Comparison of ENCODE assay signal across 18 cellular contexts in the genomic region with DNA sequence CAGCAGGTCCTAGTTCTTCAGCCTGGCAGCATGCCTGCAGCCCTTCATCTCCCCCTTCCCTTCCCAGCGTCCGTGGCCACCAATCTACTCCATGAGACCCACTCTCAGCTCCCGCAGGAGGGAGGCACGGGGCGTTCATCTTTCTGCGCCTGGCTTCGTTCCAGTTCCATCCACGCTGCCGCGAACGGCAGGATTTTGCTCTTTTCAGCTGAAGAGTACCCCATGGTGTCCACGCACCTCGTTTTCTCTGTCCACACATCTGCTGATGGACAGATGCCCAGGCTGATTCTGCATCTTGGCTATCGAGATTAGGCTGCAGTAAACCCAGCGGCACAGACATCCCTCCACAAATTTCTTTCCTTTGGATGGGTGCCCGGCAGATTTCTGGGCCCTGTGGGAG. TPM values are rescaled to one million over a fixed set of nuclear protein-coding genes. Genes with fewer than 3 reads are reported as not detected.
DNase-seq lines count a peak whose midpoint lies in the region; ATAC-seq, FAIRE-seq and TF ChIP-seq lines count a peak whose summit lies in the region.
"Had no signal": no experiment of that assay in that cellular context is flagged by ENCODE, and none has a peak within 500 bp of the region (broad histone marks: within the 10 kb centered on the region; RNA-seq: fewer than 3 reads in every experiment).

No MANE protein-coding gene starts in this region.

- TF ChIP-seq RAD21 in HepG2 (CRISPR knock-in tag; IDR thresholded peaks at IDR 0.05): no peak

- CTCF ChIA-PET in HepG2 (lab: Yijun Ruan, JAX; ENCODE audit: low intra/inter-chr PET ratio, low total read pairs): no interaction called here

- WGBS in HepG2 (ENCODE audit: low lambda C conversion rate): 11% methylated on average over 16 of the region's 16 CpGs

- peaks cover 3% of the 10 kb centered on the region for H3K9me3 Mint-ChIP-seq in neural progenitor cell

- no peak overlapping the region for H3K4me3 Mint-ChIP-seq in neural progenitor cell
- H3K4me3 Mint-ChIP-seq: B cell; CD8-positive, alpha-beta memory T cell had no signal

- TF ChIP-seq EP300 in HepG2 (IDR thresholded peaks at IDR 0.05; ENCODE audit: low read depth in 2 of 2, low read length in 2 of 2): no peak
- TF ChIP-seq EP300 in HepG2 (CRISPR knock-in tag; IDR thresholded peaks at IDR 0.05; ENCODE audit: borderline replicate concordance): no peak

- peaks cover 29% of the 10 kb centered on the region for H3K4me1 Mint-ChIP-seq in neural progenitor cell
- H3K4me1 Mint-ChIP-seq: B cell; CD8-positive, alpha-beta memory T cell had no signal

- H3K27me3 ChIP-seq in right atrium auricular region: no peaks in the 10 kb centered on the region
- peaks cover 8% of the 10 kb centered on the region for H3K27me3 ChIP-seq in RWPE2 (ENCODE audit: insufficient read depth, poor library complexity, severe bottlenecking)
- no peaks in the 10 kb centered on the region for H3K27me3 ChIP-seq in neural progenitor cell
- no peaks in the 10 kb centered on the region for H3K27me3 ChIP-seq in vagina
- H3K27me3 ChIP-seq in HepG2 (ENCODE audit: control insufficient read depth in 1 of 2, insufficient read depth in 2 of 2, low read length in 2 of 2): peaks cover 9 to 41% of the 10 kb centered on the region in 2 experiments; a peak in 4 of 5 replicates

- POLR2A ChIA-PET in HepG2 (lab: Yijun Ruan, JAX): no interaction called here

- H3K9me3 ChIP-seq in right atrium auricular region (no peaks in the 10 kb centered on the region), RWPE2 (ENCODE audit: severe bottlenecking) (no peaks in the 10 kb centered on the region), neural progenitor cell (ENCODE audit: low read depth) (no peaks in the 10 kb centered on the region), vagina (no peaks in the 10 kb centered on the region), HepG2 (ENCODE audit: low read length) (no peaks in the 10 kb centered on the region)

- in situ Hi-C loops in HepG2 (cut with HindIII; ENCODE audit: extremely low pct_ligation_motif_present, low pct_unique_long_range_greater_than_20kb): no loop called here

- BruUV-seq in HepG2 (replicated peaks; lab: Mats Ljungman, UMichigan): no TSS peak

- peak overlapping the region; percentile 72 for H3K27ac Mint-ChIP-seq in neural progenitor cell
- H3K27ac Mint-ChIP-seq: B cell; CD8-positive, alpha-beta memory T cell had no signal

- H3K4me2 ChIP-seq in neural progenitor cell (no peak overlapping the region), HepG2 (ENCODE audit: low read depth, low read length) (no peak overlapping the region)
- H3K4me2 ChIP-seq: PC-9 had no signal

- no peak for TF ChIP-seq CTCF in right atrium auricular region (IDR thresholded peaks at IDR 0.05)
- TF ChIP-seq CTCF in RWPE2 (IDR thresholded peaks at IDR 0.05; ENCODE audit: poor library complexity, severe bottlenecking): no peak
- no peak for TF ChIP-seq CTCF in neural progenitor cell (IDR thresholded peaks at IDR 0.05)
- TF ChIP-seq CTCF in vagina (IDR thresholded peaks at IDR 0.05): no peak
- TF ChIP-seq CTCF in HepG2 (CRISPR knock-in tag; IDR thresholded peaks at IDR 0.05): no peak

- no peak for DNase-seq in left ventricle myocardium superior
- no peak for DNase-seq in right atrium auricular region (ENCODE audit: low spot score)
- peak; percentile 43 for DNase-seq in RWPE2 (ENCODE audit: low spot score)
- no peak for DNase-seq in neural progenitor cell (ENCODE audit: low spot score)
- DNase-seq in vagina (ENCODE audit: extremely low spot score in 2 of 2): peak; percentile 40 to 74
- no peak for DNase-seq in DMS153 treated with DMSO at 0.1 percent for 48 hours (lab: John Stamatoyannopoulos, UW; ENCODE audit: unreplicated experiment)
- no peak for DNase-seq in DMS53 treated with DMSO at 0.1 percent for 48 hours (lab: John Stamatoyannopoulos, UW; ENCODE audit: unreplicated experiment)
- DNase-seq in HepG2 (ENCODE audit: low spot score): no peak
- DNase-seq: CD8-positive, alpha-beta memory T cell; DMS153; KG1; NCI-H1105; NCI-H1930; NCI-H524; PC-9 had no signal

- no peak for FAIRE-seq in HepG2 (lab: Jason Lieb, UNC)

- H3K4me3 ChIP-seq in right atrium auricular region (no peak overlapping the region), RWPE2 (ENCODE audit: severe bottlenecking) (no peak overlapping the region), neural progenitor cell (no peak overlapping the region), vagina (no peak overlapping the region), HepG2 (replicated peaks in 1 of 3; ENCODE audit: insufficient read depth in 1 of 3, low read depth in 2 of 3, low read length in 3 of 3) (no peak overlapping the region)
- H3K4me3 ChIP-seq: PC-9, SK-N-MC had no signal

- no peaks in the 10 kb centered on the region for H3K36me3 ChIP-seq in right atrium auricular region
- no peaks in the 10 kb centered on the region for H3K36me3 ChIP-seq in RWPE2 (ENCODE audit: low read depth)
- no peaks in the 10 kb centered on the region for H3K36me3 ChIP-seq in neural progenitor cell
- H3K36me3 ChIP-seq in vagina: no peaks in the 10 kb centered on the region
- H3K36me3 ChIP-seq in HepG2 (replicated peaks in 1 of 2; ENCODE audit: control insufficient read depth in 1 of 2, insufficient read depth in 2 of 2, low read length in 2 of 2): no peaks in the 10 kb centered on the region

- H2AFZ ChIP-seq in neural progenitor cell (replicated peaks) (no peak overlapping the region), HepG2 (ENCODE audit: low read length) (no peak overlapping the region)
- H2AFZ ChIP-seq: PC-9 had no signal

- no peak overlapping the region for H3K9ac ChIP-seq in neural progenitor cell
- no peak overlapping the region for H3K9ac ChIP-seq in HepG2 (ENCODE audit: insufficient read depth, low read depth, low read length)

- H3F3A ChIP-seq in neural progenitor cell (ENCODE audit: low read depth): no peaks in the 10 kb centered on the region

- H3K27ac ChIP-seq in right atrium auricular region (no peak overlapping the region), RWPE2 (ENCODE audit: poor library complexity, severe bottlenecking) (no peak overlapping the region), neural progenitor cell (no peak overlapping the region), vagina (no peak overlapping the region), HepG2 (ENCODE audit: extremely low read length, insufficient read depth, low read length) (no peak overlapping the region)
- H3K27ac ChIP-seq: HL-60, PC-9, SK-N-MC had no signal

- no peak for TF ChIP-seq POLR2A in vagina (IDR thresholded peaks at IDR 0.05)
- no peak for TF ChIP-seq POLR2A in HepG2 (IDR thresholded peaks at IDR 0.05; ENCODE audit: insufficient read depth in 1 of 2, low read depth in 2 of 2, low read length in 2 of 2)

- H3K4me1 ChIP-seq in right atrium auricular region: no peaks in the 10 kb centered on the region
- no peaks in the 10 kb centered on the region for H3K4me1 ChIP-seq in RWPE2 (ENCODE audit: insufficient read depth, poor library complexity, severe bottlenecking)
- peaks cover 21% of the 10 kb centered on the region for H3K4me1 ChIP-seq in neural progenitor cell
- no peaks in the 10 kb centered on the region for H3K4me1 ChIP-seq in vagina
- peaks cover 20% of the 10 kb centered on the region for H3K4me1 ChIP-seq in HepG2 (ENCODE audit: insufficient read depth, low read length)

- H4K20me1 ChIP-seq in neural progenitor cell (ENCODE audit: low read depth) (no peaks in the 10 kb centered on the region), HepG2 (ENCODE audit: insufficient read depth, low read length) (no peaks in the 10 kb centered on the region)

- H3K36me3 Mint-ChIP-seq in neural progenitor cell: no peaks in the 10 kb centered on the region
- H3K36me3 Mint-ChIP-seq: CD8-positive, alpha-beta memory T cell had no signal

- intact Hi-C loops in left ventricle myocardium superior (cut with micrococcal nuclease) (no loop called here), vagina (cut with DNase I) (no loop called here), HepG2 (cut with micrococcal nuclease; ENCODE audit: unreplicated experiment) (no loop called here)

- H3K79me2 ChIP-seq in neural progenitor cell (ENCODE audit: low read depth) (no peaks in the 10 kb centered on the region), HepG2 (ENCODE audit: insufficient read depth, low read length) (no peaks in the 10 kb centered on the region)

- peak; percentile 17 for ATAC-seq in left ventricle myocardium superior
- ATAC-seq in RWPE2 (ENCODE audit: low read depth): no peak
- no peak for ATAC-seq in HepG2

- H3K27me3 Mint-ChIP-seq in neural progenitor cell (ENCODE audit: insufficient read depth, low read depth): peaks cover 8% of the 10 kb centered on the region

TF ChIP-seq in HepG2, 621 proteins besides CTCF, POLR2A, EP300 and RAD21:
- no peak for TF ChIP-seq ZNF383 (CRISPR knock-in tag; IDR thresholded peaks at IDR 0.05; ENCODE audit: borderline replicate concordance)
- no peak for TF ChIP-seq MTF2 (CRISPR knock-in tag; IDR thresholded peaks at IDR 0.05; ENCODE audit: borderline replicate concordance)
- no peak for TF ChIP-seq SRSF9 (IDR thresholded peaks at IDR 0.05; ENCODE audit: borderline replicate concordance, insufficient read depth, low read depth, low read length, poor library complexity, severe bottlenecking)

RNA-seq across cellular contexts. Expression of gene NKD2, which starts 30.6 kb away (rescaled TPM):
- total RNA-seq in left ventricle myocardium superior (3.4 TPM), right atrium auricular region (1 to 10 TPM; 2.4 to 2.8 TPM), neural progenitor cell (ENCODE audit: low replicate concordance) (1.3 and 3.2 TPM in 2 replicates), vagina (2.0 TPM), HepG2 (2016; rRNA removed; fragmentation: Illumina TruSeq; extraction: Trizol) (0.53 and 0.94 TPM in 2 replicates)
- 0.26 and 0.91 TPM in 2 replicates for total RNA-seq in HepG2 (2016; cell fraction: cytosol; rRNA removed; fragmentation: Illumina TruSeq; extraction: Trizol; ENCODE audit: low read depth)
- total RNA-seq in HepG2 (2016; cell fraction: insoluble cytoplasmic fraction; rRNA removed; fragmentation: Illumina TruSeq; extraction: Trizol): 0.77 and 1.1 TPM in 2 replicates
- 0.48 and 0.90 TPM in 2 replicates for total RNA-seq in HepG2 (2016; cell fraction: membrane; rRNA removed; fragmentation: Illumina TruSeq; extraction: Trizol)
- 0.81 and 2.0 TPM in 2 replicates for total RNA-seq in HepG2 (2016; cell fraction: nucleus; rRNA removed; fragmentation: Illumina TruSeq; extraction: Trizol)
- 0.81 and 0.82 TPM in 2 replicates for polyA plus RNA-seq in HepG2 (2011; rRNA removed)
- polyA plus RNA-seq in HepG2 (2011; cell fraction: cytosol; rRNA removed): 0.13 and 0.70 TPM in 2 replicates
- polyA plus RNA-seq in HepG2 (2011; cell fraction: nucleus; rRNA removed): 10.6 and 14.1 TPM in 2 replicates
- polyA plus RNA-seq in HepG2 (2012): 0.39 and 0.79 TPM in 2 replicates
- 0.59 and 0.60 TPM in 2 replicates for polyA plus RNA-seq in HepG2 (2016; cell fraction: cytosol; fragmentation: Illumina TruSeq; extraction: Trizol; ENCODE audit: low read depth)
- 1.1 and 1.2 TPM in 2 replicates for polyA plus RNA-seq in HepG2 (2016; cell fraction: insoluble cytoplasmic fraction; fragmentation: Illumina TruSeq; extraction: Trizol; ENCODE audit: low read depth)
- polyA plus RNA-seq in HepG2 (2016; cell fraction: membrane; fragmentation: Illumina TruSeq; extraction: Trizol; ENCODE audit: low read depth): 0.76 and 0.84 TPM in 2 replicates
- polyA plus RNA-seq in HepG2 (2016; cell fraction: nucleus; fragmentation: Illumina TruSeq; extraction: Trizol; ENCODE audit: insufficient read depth, low read depth): 5.1 and 6.3 TPM in 2 replicates
- 1.6 TPM in 1 of 2 replicates, not detected in the other for polyA minus RNA-seq in HepG2 (2011; rRNA and poly(A)+ RNA removed; ENCODE audit: low replicate concordance)
- 0.30 and 0.62 TPM in 2 replicates for polyA minus RNA-seq in HepG2 (2011; cell fraction: cytosol; rRNA and poly(A)+ RNA removed)
- polyA minus RNA-seq in HepG2 (2011; cell fraction: nucleus; rRNA and poly(A)+ RNA removed): 0.62 and 1.0 TPM in 2 replicates
- polyA plus RNA-seq: CD8-positive, alpha-beta memory T cell had no signal

Comparison
In these comparisons a context has a peak if more than half of its experiments do, and no peak if none do; other contexts are left out.
1. DNase-seq: peak in RWPE2 (single experiment) and vagina (2 of 2); none in left ventricle myocardium superior (single experiment), right atrium auricular region (single experiment), neural progenitor cell (single experiment), DMS153 treated with DMSO at 0.1 percent for 48 hours (single experiment), DMS53 treated with DMSO at 0.1 percent for 48 hours (single experiment) and HepG2 (single experiment).